Comparison of ENCODE assay signal across 1 cellular context in genomic region chr13:111213964-111214726, GRCh38.
TF ChIP-seq lines count a peak whose summit lies in the region.

No MANE protein-coding gene starts in this region.

TF ChIP-seq in H1, 55 proteins besides CTCF, POLR2A, EP300 and RAD21:
- TF ChIP-seq NANOG (IDR thresholded peaks at IDR 0.05; ENCODE audit: insufficient read depth, low read depth, low read length, poor library complexity, severe bottlenecking) (no peak), EGR1 (IDR thresholded peaks at IDR 0.05; ENCODE audit: borderline replicate concordance, low read depth, low read length) (no peak), YY1 (IDR thresholded peaks at IDR 0.05; ENCODE audit: low read depth, low read length) (no peak), CTBP2 (IDR thresholded peaks at IDR 0.05; ENCODE audit: borderline replicate concordance, insufficient read depth, insufficient read length, low read length) (no peak), HDAC2 (IDR thresholded peaks at IDR 0.05; ENCODE audit: borderline replicate concordance in 1 of 2, low read depth in 2 of 2, low read length in 2 of 2) (no peak), SP1 (IDR thresholded peaks at IDR 0.05; ENCODE audit: low read depth, low read length) (no peak), TEAD4 (IDR thresholded peaks at IDR 0.05; ENCODE audit: low read depth, low read length) (no peak), CBX8 (IDR thresholded peaks at IDR 0.05; ENCODE audit: borderline replicate concordance, low read depth, low read length) (no peak), RXRA (IDR thresholded peaks at IDR 0.05; ENCODE audit: insufficient read depth, low read depth, low read length) (no peak), SP2 (IDR thresholded peaks at IDR 0.05; ENCODE audit: low read length) (no peak), CEBPB (IDR thresholded peaks at IDR 0.05; ENCODE audit: low read depth, low read length) (no peak), BACH1 (IDR thresholded peaks at IDR 0.05; ENCODE audit: low read length) (no peak), CBX5 (IDR thresholded peaks at IDR 0.05; ENCODE audit: low read depth, low read length) (no peak), CREB1 (IDR thresholded peaks at IDR 0.05) (no peak), CHD2 (IDR thresholded peaks at IDR 0.05; ENCODE audit: low read length) (no peak), SRF (IDR thresholded peaks at IDR 0.05; ENCODE audit: low read depth, low read length) (no peak)
- TF ChIP-seq, protein P1, sequence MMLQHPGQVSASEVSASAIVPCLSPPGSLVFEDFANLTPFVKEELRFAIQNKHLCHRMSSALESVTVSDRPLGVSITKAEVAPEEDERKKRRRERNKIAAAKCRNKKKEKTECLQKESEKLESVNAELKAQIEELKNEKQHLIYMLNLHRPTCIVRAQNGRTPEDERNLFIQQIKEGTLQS (IDR thresholded peaks at IDR 0.05; ENCODE audit: insufficient read depth, low read depth, low read length), result no peak
- TF ChIP-seq, protein P2, sequence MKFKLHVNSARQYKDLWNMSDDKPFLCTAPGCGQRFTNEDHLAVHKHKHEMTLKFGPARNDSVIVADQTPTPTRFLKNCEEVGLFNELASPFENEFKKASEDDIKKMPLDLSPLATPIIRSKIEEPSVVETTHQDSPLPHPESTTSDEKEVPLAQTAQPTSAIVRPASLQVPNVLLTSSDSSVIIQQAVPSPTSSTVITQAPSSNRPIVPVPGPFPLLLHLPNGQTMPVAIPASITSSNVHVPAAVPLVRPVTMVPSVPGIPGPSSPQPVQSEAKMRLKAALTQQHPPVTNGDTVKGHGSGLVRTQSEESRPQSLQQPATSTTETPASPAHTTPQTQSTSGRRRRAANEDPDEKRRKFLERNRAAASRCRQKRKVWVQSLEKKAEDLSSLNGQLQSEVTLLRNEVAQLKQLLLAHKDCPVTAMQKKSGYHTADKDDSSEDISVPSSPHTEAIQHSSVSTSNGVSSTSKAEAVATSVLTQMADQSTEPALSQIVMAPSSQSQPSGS (IDR thresholded peaks at IDR 0.05; ENCODE audit: low read length), result no peak
TF ChIP-seq in H1: peak in this region for 0.
